ENCODE assay signal across 1 cellular context in the genomic region with DNA sequence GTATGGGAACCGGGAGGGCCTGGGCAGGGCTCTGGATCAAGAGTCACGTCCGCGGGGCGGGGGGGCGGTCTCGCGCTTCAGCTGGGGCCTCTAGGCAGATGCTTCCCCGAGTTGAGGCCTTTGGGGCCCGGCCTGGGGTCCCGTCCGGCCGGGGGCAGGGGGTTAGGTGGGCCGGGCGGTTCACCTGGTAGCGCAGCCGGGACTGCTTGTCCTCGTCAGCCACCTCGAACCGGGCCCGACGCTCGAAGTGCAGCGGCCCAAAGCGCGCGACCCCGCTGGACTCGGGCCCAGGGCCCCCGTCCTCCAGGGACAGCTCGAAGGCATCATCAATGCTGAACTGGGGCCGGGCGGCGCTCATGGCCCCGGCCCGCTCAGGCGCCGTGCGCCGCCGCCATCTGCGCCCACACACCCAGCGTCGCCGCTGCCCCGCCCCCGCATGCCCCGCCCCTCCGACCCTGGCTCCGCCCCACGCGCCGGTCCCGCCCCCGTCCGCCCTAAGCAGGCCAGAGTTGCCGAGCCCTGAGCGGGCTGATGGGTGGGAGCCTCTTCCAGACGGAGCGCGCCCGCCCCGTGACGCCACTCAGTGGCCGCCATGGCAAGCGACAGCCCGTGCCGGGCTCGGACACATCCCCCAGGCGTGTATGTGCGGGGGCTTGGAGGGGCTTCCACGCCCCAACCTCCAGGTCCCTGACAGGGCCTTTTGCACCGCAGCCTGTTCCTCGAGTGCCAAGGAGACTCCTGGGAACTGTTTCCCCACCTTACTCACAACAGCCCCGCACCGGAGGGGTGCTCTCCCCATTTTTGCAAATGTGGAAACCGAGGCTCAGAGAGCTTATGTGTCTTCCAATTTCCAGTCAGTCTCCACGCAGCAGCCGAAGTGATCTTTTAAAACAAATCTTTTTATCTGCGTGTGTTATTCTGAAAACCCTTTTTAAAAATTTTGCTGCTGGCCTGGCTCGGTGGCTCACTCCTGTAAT.
A peak's percentile ranks its signal among the peaks of the same experiment; 100 is the strongest.
TF ChIP-seq lines count a peak whose summit lies in the region.

A gene with protein sequence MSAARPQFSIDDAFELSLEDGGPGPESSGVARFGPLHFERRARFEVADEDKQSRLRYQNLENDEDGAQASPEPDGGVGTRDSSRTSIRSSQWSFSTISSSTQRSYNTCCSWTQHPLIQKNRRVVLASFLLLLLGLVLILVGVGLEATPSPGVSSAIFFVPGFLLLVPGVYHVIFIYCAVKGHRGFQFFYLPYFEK (minus strand): TSS at position 417 of the 977 bp plus-strand sequence. CDS start 59 bp downstream, at position 358.

TF ChIP-seq in K562, 482 proteins besides CTCF, POLR2A, EP300 and RAD21 (continued from another document and continues in another):
- TF ChIP-seq CSDE1 (IDR thresholded peaks at IDR 0.05) (no peak), TBP (optimal IDR thresholded peaks at IDR 0.05; ENCODE audit: low read depth, low read length) (peak; percentile 80), GTF2E2 (tag; IDR thresholded peaks at IDR 0.05) (peak; percentile 50; the same call in 1 of the 2 replicates), MTA3 (IDR thresholded peaks at IDR 0.05; ENCODE audit: borderline replicate concordance) (peak; percentile 72; the same call in 1 of the 2 replicates), ATF7 (IDR thresholded peaks at IDR 0.05) (peak; percentile 59; the same call in 1 of the 2 replicates), BCOR (IDR thresholded peaks at IDR 0.05) (0 out of 2 replicates have a peak, but pooled peaks have one; percentile 8), SREBF2 (CRISPR knock-in tag; IDR thresholded peaks at IDR 0.05) (no peak), ZFP30 (CRISPR knock-in tag; IDR thresholded peaks at IDR 0.05; ENCODE audit: borderline replicate concordance) (no peak), EZH2 (IDR thresholded peaks at IDR 0.05; ENCODE audit: borderline replicate concordance, low read depth, low read length) (no peak), EHMT2 (IDR thresholded peaks at IDR 0.05) (no peak), SRSF9 (IDR thresholded peaks at IDR 0.05; ENCODE audit: borderline replicate concordance, low read depth, low read length) (no peak), SMAD4 (CRISPR knock-in tag; conservative IDR thresholded peaks at IDR 0.05) (peak; percentile 82), HCFC1 (IDR thresholded peaks at IDR 0.05; ENCODE audit: low read depth, low read length) (peak; percentile 68), ZEB2 (IDR thresholded peaks at IDR 0.05) (no peak), SIN3A (IDR thresholded peaks at IDR 0.05; ENCODE audit: borderline replicate concordance in 2 of 2, control insufficient read depth in 1 of 2, low read depth in 2 of 2, low read length in 2 of 2) (peak in 1 of 2 experiments; percentile 37; a peak in 2 of 4 replicates), ZNF274 (IDR thresholded peaks at IDR 0.05; ENCODE audit: borderline replicate concordance, low read depth, low read length) (no peak), COPS2 (conservative IDR thresholded peaks at IDR 0.05) (no peak), SUPT5H (IDR thresholded peaks at IDR 0.05) (peak; percentile 79; the same call in 1 of the 2 replicates), ZNF780A (CRISPR knock-in tag; IDR thresholded peaks at IDR 0.05) (0 out of 2 replicates have a peak, but pooled peaks have one; percentile 17), JUND (IDR thresholded peaks at IDR 0.05; ENCODE audit: borderline replicate concordance, low read depth, low read length) (peak; percentile 45; the same call in 1 of the 2 replicates), JUND (tag; IDR thresholded peaks at IDR 0.05; ENCODE audit: borderline replicate concordance, low read depth, low read length) (peak; percentile 56; the same call in 1 of the 3 replicates), MAZ (CRISPR knock-in tag; conservative IDR thresholded peaks at IDR 0.05 in 1 of 2, IDR thresholded peaks at IDR 0.05 in 1 of 2) (peak; percentile 92 to 93), PHF20 (IDR thresholded peaks at IDR 0.05; ENCODE audit: partially characterized antibody) (peak; percentile 83), ZNF146 (CRISPR knock-in tag; IDR thresholded peaks at IDR 0.05; ENCODE audit: unreplicated experiment) (no peak), EP400 (IDR thresholded peaks at IDR 0.05) (peak; percentile 68; the same call in 1 of the 2 replicates), GABPB1 (CRISPR knock-in tag; IDR thresholded peaks at IDR 0.05) (peak; percentile 78), HMGN3 (IDR thresholded peaks at IDR 0.05; ENCODE audit: borderline replicate concordance, extremely low read depth, insufficient read length, low read depth, low read length) (peak; percentile 78), ZNF239 (CRISPR knock-in tag; IDR thresholded peaks at IDR 0.05) (peak; percentile 38; the same call in 1 of the 2 replicates), ZNF232 (CRISPR knock-in tag; IDR thresholded peaks at IDR 0.05) (no peak), HNRNPL (IDR thresholded peaks at IDR 0.05; ENCODE audit: low read depth, low read length) (peak; percentile 48; the same call in 1 of the 2 replicates), CCAR2 (IDR thresholded peaks at IDR 0.05; ENCODE audit: low read depth, low read length) (no peak), YY1 (IDR thresholded peaks at IDR 0.05; ENCODE audit: borderline replicate concordance in 1 of 3, control insufficient read depth in 1 of 3, extremely low read depth in 1 of 3, insufficient read depth in 3 of 3, insufficient read length in 1 of 3, insufficient replicate concordance in 2 of 3, low read depth in 1 of 3, low read length in 2 of 3) (peak; percentile 56 to 92 (median 90)), ZNF384 (IDR thresholded peaks at IDR 0.05; ENCODE audit: low read depth, low read length) (peak; percentile 27; the same call in 1 of the 2 replicates), PCBP2 (IDR thresholded peaks at IDR 0.05; ENCODE audit: low read depth, low read length, poor library complexity, severe bottlenecking) (no peak), GATAD2A (IDR thresholded peaks at IDR 0.05) (peak; percentile 80; the same call in 1 of the 2 replicates), BRCA1 (IDR thresholded peaks at IDR 0.05) (no peak), BRCA1 (CRISPR knock-in tag; IDR thresholded peaks at IDR 0.05) (no peak)
- TF ChIP-seq, protein P1, sequence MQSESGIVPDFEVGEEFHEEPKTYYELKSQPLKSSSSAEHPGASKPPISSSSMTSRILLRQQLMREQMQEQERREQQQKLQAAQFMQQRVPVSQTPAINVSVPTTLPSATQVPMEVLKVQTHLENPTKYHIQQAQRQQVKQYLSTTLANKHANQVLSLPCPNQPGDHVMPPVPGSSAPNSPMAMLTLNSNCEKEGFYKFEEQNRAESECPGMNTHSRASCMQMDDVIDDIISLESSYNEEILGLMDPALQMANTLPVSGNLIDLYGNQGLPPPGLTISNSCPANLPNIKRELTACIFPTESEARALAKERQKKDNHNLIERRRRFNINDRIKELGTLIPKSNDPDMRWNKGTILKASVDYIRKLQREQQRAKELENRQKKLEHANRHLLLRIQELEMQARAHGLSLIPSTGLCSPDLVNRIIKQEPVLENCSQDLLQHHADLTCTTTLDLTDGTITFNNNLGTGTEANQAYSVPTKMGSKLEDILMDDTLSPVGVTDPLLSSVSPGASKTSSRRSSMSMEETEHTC (IDR thresholded peaks at IDR 0.05), result no peak
- TF ChIP-seq, protein P2, sequence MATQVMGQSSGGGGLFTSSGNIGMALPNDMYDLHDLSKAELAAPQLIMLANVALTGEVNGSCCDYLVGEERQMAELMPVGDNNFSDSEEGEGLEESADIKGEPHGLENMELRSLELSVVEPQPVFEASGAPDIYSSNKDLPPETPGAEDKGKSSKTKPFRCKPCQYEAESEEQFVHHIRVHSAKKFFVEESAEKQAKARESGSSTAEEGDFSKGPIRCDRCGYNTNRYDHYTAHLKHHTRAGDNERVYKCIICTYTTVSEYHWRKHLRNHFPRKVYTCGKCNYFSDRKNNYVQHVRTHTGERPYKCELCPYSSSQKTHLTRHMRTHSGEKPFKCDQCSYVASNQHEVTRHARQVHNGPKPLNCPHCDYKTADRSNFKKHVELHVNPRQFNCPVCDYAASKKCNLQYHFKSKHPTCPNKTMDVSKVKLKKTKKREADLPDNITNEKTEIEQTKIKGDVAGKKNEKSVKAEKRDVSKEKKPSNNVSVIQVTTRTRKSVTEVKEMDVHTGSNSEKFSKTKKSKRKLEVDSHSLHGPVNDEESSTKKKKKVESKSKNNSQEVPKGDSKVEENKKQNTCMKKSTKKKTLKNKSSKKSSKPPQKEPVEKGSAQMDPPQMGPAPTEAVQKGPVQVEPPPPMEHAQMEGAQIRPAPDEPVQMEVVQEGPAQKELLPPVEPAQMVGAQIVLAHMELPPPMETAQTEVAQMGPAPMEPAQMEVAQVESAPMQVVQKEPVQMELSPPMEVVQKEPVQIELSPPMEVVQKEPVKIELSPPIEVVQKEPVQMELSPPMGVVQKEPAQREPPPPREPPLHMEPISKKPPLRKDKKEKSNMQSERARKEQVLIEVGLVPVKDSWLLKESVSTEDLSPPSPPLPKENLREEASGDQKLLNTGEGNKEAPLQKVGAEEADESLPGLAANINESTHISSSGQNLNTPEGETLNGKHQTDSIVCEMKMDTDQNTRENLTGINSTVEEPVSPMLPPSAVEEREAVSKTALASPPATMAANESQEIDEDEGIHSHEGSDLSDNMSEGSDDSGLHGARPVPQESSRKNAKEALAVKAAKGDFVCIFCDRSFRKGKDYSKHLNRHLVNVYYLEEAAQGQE (CRISPR knock-in tag; IDR thresholded peaks at IDR 0.05; ENCODE audit: low read depth), result 0 out of 2 replicates have a peak, but pooled peaks have one; percentile 15
- TF ChIP-seq, protein P3, sequence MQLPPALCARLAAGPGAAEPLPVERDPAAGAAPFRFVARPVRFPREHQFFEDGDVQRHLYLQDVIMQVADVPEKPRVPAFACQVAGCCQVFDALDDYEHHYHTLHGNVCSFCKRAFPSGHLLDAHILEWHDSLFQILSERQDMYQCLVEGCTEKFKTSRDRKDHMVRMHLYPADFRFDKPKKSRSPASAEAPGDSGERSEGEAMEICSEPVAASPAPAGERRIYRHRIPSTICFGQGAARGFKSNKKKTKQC (CRISPR knock-in tag; IDR thresholded peaks at IDR 0.05), result peak; percentile 38; the same call in 1 of the 2 replicates
- TF ChIP-seq, protein P4, sequence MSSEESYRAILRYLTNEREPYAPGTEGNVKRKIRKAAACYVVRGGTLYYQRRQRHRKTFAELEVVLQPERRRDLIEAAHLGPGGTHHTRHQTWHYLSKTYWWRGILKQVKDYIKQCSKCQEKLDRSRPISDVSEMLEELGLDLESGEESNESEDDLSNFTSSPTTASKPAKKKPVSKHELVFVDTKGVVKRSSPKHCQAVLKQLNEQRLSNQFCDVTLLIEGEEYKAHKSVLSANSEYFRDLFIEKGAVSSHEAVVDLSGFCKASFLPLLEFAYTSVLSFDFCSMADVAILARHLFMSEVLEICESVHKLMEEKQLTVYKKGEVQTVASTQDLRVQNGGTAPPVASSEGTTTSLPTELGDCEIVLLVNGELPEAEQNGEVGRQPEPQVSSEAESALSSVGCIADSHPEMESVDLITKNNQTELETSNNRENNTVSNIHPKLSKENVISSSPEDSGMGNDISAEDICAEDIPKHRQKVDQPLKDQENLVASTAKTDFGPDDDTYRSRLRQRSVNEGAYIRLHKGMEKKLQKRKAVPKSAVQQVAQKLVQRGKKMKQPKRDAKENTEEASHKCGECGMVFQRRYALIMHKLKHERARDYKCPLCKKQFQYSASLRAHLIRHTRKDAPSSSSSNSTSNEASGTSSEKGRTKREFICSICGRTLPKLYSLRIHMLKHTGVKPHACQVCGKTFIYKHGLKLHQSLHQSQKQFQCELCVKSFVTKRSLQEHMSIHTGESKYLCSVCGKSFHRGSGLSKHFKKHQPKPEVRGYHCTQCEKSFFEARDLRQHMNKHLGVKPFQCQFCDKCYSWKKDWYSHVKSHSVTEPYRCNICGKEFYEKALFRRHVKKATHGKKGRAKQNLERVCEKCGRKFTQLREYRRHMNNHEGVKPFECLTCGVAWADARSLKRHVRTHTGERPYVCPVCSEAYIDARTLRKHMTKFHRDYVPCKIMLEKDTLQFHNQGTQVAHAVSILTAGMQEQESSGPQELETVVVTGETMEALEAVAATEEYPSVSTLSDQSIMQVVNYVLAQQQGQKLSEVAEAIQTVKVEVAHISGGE (CRISPR knock-in tag; IDR thresholded peaks at IDR 0.05), result peak in 1 of 3 experiments; percentile 65; a peak in 1 of 6 replicates
- TF ChIP-seq, protein P5, sequence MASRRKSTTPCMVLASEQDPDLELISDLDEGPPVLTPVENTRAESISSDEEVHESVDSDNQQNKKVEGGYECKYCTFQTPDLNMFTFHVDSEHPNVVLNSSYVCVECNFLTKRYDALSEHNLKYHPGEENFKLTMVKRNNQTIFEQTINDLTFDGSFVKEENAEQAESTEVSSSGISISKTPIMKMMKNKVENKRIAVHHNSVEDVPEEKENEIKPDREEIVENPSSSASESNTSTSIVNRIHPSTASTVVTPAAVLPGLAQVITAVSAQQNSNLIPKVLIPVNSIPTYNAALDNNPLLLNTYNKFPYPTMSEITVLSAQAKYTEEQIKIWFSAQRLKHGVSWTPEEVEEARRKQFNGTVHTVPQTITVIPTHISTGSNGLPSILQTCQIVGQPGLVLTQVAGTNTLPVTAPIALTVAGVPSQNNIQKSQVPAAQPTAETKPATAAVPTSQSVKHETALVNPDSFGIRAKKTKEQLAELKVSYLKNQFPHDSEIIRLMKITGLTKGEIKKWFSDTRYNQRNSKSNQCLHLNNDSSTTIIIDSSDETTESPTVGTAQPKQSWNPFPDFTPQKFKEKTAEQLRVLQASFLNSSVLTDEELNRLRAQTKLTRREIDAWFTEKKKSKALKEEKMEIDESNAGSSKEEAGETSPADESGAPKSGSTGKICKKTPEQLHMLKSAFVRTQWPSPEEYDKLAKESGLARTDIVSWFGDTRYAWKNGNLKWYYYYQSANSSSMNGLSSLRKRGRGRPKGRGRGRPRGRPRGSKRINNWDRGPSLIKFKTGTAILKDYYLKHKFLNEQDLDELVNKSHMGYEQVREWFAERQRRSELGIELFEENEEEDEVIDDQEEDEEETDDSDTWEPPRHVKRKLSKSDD (conservative IDR thresholded peaks at IDR 0.05; ENCODE audit: low read length), result 0 out of 2 replicates have a peak, but pooled peaks have one; percentile 69
- TF ChIP-seq, protein P6, sequence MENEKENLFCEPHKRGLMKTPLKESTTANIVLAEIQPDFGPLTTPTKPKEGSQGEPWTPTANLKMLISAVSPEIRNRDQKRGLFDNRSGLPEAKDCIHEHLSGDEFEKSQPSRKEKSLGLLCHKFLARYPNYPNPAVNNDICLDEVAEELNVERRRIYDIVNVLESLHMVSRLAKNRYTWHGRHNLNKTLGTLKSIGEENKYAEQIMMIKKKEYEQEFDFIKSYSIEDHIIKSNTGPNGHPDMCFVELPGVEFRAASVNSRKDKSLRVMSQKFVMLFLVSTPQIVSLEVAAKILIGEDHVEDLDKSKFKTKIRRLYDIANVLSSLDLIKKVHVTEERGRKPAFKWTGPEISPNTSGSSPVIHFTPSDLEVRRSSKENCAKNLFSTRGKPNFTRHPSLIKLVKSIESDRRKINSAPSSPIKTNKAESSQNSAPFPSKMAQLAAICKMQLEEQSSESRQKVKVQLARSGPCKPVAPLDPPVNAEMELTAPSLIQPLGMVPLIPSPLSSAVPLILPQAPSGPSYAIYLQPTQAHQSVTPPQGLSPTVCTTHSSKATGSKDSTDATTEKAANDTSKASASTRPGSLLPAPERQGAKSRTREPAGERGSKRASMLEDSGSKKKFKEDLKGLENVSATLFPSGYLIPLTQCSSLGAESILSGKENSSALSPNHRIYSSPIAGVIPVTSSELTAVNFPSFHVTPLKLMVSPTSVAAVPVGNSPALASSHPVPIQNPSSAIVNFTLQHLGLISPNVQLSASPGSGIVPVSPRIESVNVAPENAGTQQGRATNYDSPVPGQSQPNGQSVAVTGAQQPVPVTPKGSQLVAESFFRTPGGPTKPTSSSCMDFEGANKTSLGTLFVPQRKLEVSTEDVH (IDR thresholded peaks at IDR 0.05; ENCODE audit: low read depth, partially characterized antibody), result no peak
